ENCODE assay signal across 16 cellular contexts in genomic region chr11:71322192-71322735, GRCh38.
"Had no signal": no experiment of that assay in that cellular context is flagged by ENCODE, and none has a peak within 500 bp of the region (broad histone marks: within the 10 kb centered on the region; RNA-seq: fewer than 3 reads in every experiment).

No MANE protein-coding gene starts in this region.

- H3K9me3 ChIP-seq: vagina had no signal

- H3K27ac ChIP-seq: heart left ventricle, left lung, lower lobe of right lung, tibial artery, upper lobe of left lung, vagina had no signal

- DNase-seq: effector memory CD4-positive, alpha-beta T cell; heart left ventricle; hypothalamus; lower lobe of right lung; right cardiac atrium; stimulated activated CD4-positive, alpha-beta T cell treated with anti-CD3 and anti-CD28 coated beads, Interleukin-4, amount 100 ng/mL, for 24 hours; upper lobe of left lung had no signal

- H3K4me1 ChIP-seq: heart left ventricle, left lung, lower lobe of right lung, tibial artery, upper lobe of left lung, vagina had no signal

- FAIRE-seq: endometrium, frontal cortex, islet of Langerhans had no signal

- H3K27me3 ChIP-seq: left lung, upper lobe of left lung, vagina had no signal

- H3K4me3 ChIP-seq: heart left ventricle, left lung, lower lobe of right lung, smooth muscle cell, tibial artery, upper lobe of left lung, vagina had no signal

- H3K36me3 ChIP-seq: heart left ventricle, left lung, lower lobe of right lung, tibial artery, upper lobe of left lung, vagina had no signal

- H3K4me2 ChIP-seq: smooth muscle cell had no signal

- ATAC-seq: esophagus mucosa; heart left ventricle; left lung; lower lobe of right lung; right cardiac atrium; stimulated activated memory B cell treated with anti-CD40 and anti-IgM and Interleukin-4, amounts not matched to agents 10 μg/mL and 1 μg/mL and 100 μg/mL, for 72 hours had no signal
